Comparison of ENCODE assay signal across 31 cellular contexts in genomic region chr22:19513823-19514222, GRCh38. TPM values are rescaled to one million over a fixed set of nuclear protein-coding genes. Genes with fewer than 3 reads are reported as not detected.
"Had no signal": no experiment of that assay in that cellular context is flagged by ENCODE, and none has a peak within 500 bp of the region (broad histone marks: within the 10 kb centered on the region; RNA-seq: fewer than 3 reads in every experiment).

No MANE protein-coding gene starts in this region.

- ATAC-seq: esophagus mucosa; heart right ventricle; left ventricle myocardium superior; mucosa of descending colon; naive thymus-derived CD4-positive, alpha-beta T cell; sciatic nerve; stimulated activated naive CD8-positive, alpha-beta T cell treated with anti-CD3 and anti-CD28 coated beads, Interleukin-15, amount 100 ng/mL, for 72 hours; upper lobe of right lung had no signal

- H3K27me3 ChIP-seq: dorsolateral prefrontal cortex, gastrocnemius medialis, heart right ventricle, neural progenitor cell, right atrium auricular region, suprapubic skin, transverse colon, upper lobe of right lung, uterus had no signal

- H3K4me1 Mint-ChIP-seq: mesothelial cell of epicardium; stimulated activated naive CD8-positive, alpha-beta T cell treated with anti-CD3 and anti-CD28 coated beads, Interleukin-15, amount 100 ng/mL, for 72 hours had no signal

- H3K27ac Mint-ChIP-seq: mesothelial cell of epicardium, neural progenitor cell had no signal

- H3K9me3 Mint-ChIP-seq: neural progenitor cell had no signal

- H3K27me3 Mint-ChIP-seq: naive thymus-derived CD4-positive, alpha-beta T cell; stimulated activated naive CD8-positive, alpha-beta T cell treated with anti-CD3 and anti-CD28 coated beads, Interleukin-15, amount 100 ng/mL, for 72 hours had no signal

- H3K4me3 ChIP-seq: dorsolateral prefrontal cortex, gastrocnemius medialis, heart right ventricle, lung, mucosa of descending colon, neural progenitor cell, prostate gland, right atrium auricular region, suprapubic skin, transverse colon, upper lobe of right lung, uterus had no signal

- H3K4me3 Mint-ChIP-seq: mesothelial cell of epicardium; naive thymus-derived CD4-positive, alpha-beta T cell; nephron; neural progenitor cell; stimulated activated naive CD8-positive, alpha-beta T cell treated with anti-CD3 and anti-CD28 coated beads, Interleukin-15, amount 100 ng/mL, for 72 hours had no signal

- DNase-seq: dorsolateral prefrontal cortex; effector CD4-positive, alpha-beta T cell; foreskin fibroblast; gastrocnemius medialis; heart right ventricle; hippocampal formation; islet precursor cell; kidney glomerular epithelial cell; left ventricle myocardium superior; mesenchymal stem cell; mucosa of descending colon; naive thymus-derived CD4-positive, alpha-beta T cell; stimulated activated CD4-positive, alpha-beta T cell treated with anti-CD3 and anti-CD28 coated beads, Interleukin-4, amount 100 ng/mL, for 4 hours; stimulated activated naive CD4-positive, alpha-beta T cell; stimulated activated naive CD8-positive, alpha-beta T cell treated with anti-CD3 and anti-CD28 coated beads, Interleukin-15, amount 100 ng/mL, for 72 hours; transverse colon; uterus had no signal

- H3K36me3 ChIP-seq: gastrocnemius medialis, neural progenitor cell, prostate gland, right atrium auricular region, suprapubic skin, transverse colon, upper lobe of right lung, uterus had no signal

- H2AFZ ChIP-seq: neural progenitor cell, parathyroid adenoma had no signal

- H3K27ac ChIP-seq: dorsolateral prefrontal cortex, epithelial cell of prostate, gastrocnemius medialis, heart right ventricle, neural progenitor cell, parathyroid adenoma, prostate gland, right atrium auricular region, suprapubic skin, transverse colon, upper lobe of right lung, uterus had no signal

- H3K4me2 ChIP-seq: neural progenitor cell had no signal

- H3K9me3 ChIP-seq: gastrocnemius medialis, mucosa of descending colon, prostate gland, suprapubic skin, transverse colon, upper lobe of right lung, uterus had no signal

- H3K9ac ChIP-seq: neural progenitor cell, parathyroid adenoma had no signal

- H3K4me1 ChIP-seq: gastrocnemius medialis, heart right ventricle, neural progenitor cell, parathyroid adenoma, prostate gland, right atrium auricular region, suprapubic skin, transverse colon, upper lobe of right lung, uterus had no signal

- FAIRE-seq: colon had no signal

RNA-seq across cellular contexts. Expression of gene CLDN5, which starts 10.4 kb away (rescaled TPM):
- total RNA-seq: mesothelial cell of epicardium, osteoblast had no signal

RNA-seq across cellular contexts. Expression of gene CDC45, which starts 34.1 kb away (rescaled TPM):
- total RNA-seq: sciatic nerve had no signal
